ENCODE assay signal across 1 cellular context in the genomic region with DNA sequence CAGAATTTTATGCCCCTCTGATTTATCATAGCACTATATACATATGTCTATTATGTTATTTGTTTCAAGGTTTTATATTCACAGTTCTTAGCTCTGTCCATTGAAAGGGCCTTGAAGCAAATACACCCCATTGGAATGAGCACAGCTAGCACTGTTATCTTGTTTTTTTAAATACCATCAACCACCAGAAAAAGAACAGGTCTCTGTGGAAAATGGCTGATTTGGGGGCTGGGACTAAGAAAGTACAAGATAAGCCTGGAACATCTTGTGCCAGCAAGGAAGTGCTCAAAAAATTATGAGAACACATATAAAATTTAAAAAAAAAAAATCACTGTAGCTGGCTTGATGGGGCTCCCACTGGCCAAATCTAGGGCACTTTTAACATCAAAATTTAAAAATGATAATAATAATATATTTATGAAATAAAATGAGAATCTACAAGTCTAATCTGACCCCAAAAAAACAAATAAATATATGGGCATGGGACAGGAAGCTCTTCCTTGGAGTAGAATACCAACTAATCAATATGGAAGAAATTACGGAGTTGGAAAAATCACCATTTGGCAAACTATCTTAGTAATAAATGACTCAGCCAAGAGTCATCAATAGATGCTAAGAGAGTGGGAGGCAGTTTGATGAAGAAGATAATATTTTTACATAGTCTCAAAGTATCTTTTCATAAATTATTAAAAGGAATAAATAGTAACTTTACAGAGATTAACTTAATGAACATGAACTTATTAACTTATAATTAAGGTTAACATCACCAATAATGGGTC.
TF ChIP-seq lines count a peak whose summit lies in the region.

No MANE protein-coding gene starts in this region.

TF ChIP-seq in GM23338, 12 proteins besides CTCF, POLR2A, EP300 and RAD21 (continued from another document):
- TF ChIP-seq, protein P1, sequence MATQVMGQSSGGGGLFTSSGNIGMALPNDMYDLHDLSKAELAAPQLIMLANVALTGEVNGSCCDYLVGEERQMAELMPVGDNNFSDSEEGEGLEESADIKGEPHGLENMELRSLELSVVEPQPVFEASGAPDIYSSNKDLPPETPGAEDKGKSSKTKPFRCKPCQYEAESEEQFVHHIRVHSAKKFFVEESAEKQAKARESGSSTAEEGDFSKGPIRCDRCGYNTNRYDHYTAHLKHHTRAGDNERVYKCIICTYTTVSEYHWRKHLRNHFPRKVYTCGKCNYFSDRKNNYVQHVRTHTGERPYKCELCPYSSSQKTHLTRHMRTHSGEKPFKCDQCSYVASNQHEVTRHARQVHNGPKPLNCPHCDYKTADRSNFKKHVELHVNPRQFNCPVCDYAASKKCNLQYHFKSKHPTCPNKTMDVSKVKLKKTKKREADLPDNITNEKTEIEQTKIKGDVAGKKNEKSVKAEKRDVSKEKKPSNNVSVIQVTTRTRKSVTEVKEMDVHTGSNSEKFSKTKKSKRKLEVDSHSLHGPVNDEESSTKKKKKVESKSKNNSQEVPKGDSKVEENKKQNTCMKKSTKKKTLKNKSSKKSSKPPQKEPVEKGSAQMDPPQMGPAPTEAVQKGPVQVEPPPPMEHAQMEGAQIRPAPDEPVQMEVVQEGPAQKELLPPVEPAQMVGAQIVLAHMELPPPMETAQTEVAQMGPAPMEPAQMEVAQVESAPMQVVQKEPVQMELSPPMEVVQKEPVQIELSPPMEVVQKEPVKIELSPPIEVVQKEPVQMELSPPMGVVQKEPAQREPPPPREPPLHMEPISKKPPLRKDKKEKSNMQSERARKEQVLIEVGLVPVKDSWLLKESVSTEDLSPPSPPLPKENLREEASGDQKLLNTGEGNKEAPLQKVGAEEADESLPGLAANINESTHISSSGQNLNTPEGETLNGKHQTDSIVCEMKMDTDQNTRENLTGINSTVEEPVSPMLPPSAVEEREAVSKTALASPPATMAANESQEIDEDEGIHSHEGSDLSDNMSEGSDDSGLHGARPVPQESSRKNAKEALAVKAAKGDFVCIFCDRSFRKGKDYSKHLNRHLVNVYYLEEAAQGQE (IDR thresholded peaks at IDR 0.05; ENCODE audit: unreplicated experiment), result no peak
- TF ChIP-seq ZNF114 (CRISPR knock-in tag; IDR thresholded peaks at IDR 0.05), result no peak
- TF ChIP-seq CREB1 (CRISPR knock-in tag; IDR thresholded peaks at IDR 0.05; ENCODE audit: low read depth), result no peak
- TF ChIP-seq ZNF462 (CRISPR knock-in tag; IDR thresholded peaks at IDR 0.05), result no peak
- no peak for TF ChIP-seq STAT1 (IDR thresholded peaks at IDR 0.05; ENCODE audit: unreplicated experiment)
TF ChIP-seq in GM23338: peak in this region for 0.
